ENCODE assay signal across 9 cellular contexts in the genomic region with DNA sequence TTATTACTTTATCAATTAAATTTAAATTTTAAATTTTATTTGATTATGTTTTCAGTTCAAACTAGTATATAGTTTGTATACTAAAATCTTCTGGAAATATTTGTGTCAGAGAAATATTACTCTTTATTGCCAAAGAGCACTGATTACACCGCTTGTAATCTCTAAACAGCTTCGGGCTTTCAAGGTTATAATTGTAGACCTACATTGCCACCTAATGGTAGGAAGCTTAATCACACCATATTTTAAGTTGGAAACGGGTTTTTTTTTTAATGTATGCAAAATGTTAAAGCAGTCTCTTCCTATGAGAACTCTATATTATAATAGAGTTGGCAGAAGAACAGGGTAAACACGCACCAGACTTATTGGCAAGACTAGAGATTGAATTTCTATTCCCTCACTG. TPM values are rescaled to one million over a fixed set of nuclear protein-coding genes. Genes with fewer than 3 reads are reported as not detected.
DNase-seq lines count a peak whose midpoint lies in the region; ATAC-seq and TF ChIP-seq lines count a peak whose summit lies in the region.
"Had no signal": no experiment of that assay in that cellular context is flagged by ENCODE, and none has a peak within 500 bp of the region (broad histone marks: within the 10 kb centered on the region; RNA-seq: fewer than 3 reads in every experiment).

No MANE protein-coding gene starts in this region.

- no peak overlapping the region for H2BK12ac ChIP-seq in mesenchymal stem cell (ENCODE audit: low read length in 2 of 2)

- H3K4ac ChIP-seq in mesenchymal stem cell (ENCODE audit: low read depth in 1 of 2, low read length in 2 of 2) = no peak overlapping the region

- H3K9me3 ChIP-seq in colonic mucosa = no peaks in the 10 kb centered on the region
- no peaks in the 10 kb centered on the region for H3K9me3 ChIP-seq in mesenchymal stem cell (ENCODE audit: control insufficient read depth, low read length)

- H2BK15ac ChIP-seq in mesenchymal stem cell (ENCODE audit: low read depth, poor library complexity, severe bottlenecking) = no peak overlapping the region

- no peak overlapping the region for H3K23ac ChIP-seq in mesenchymal stem cell (ENCODE audit: low read length in 2 of 2)

- no peaks in the 10 kb centered on the region for H3K79me1 ChIP-seq in mesenchymal stem cell (replicated peaks; ENCODE audit: low read length, poor library complexity, severe bottlenecking)

- H3K9ac ChIP-seq in colonic mucosa (ENCODE audit: low read depth in 2 of 2, low read length in 2 of 2) = no peak overlapping the region
- H3K9ac ChIP-seq in mesenchymal stem cell (ENCODE audit: low read length) = no peak overlapping the region

- H4K91ac ChIP-seq in mesenchymal stem cell (ENCODE audit: low read length) = no peak overlapping the region

- no peak overlapping the region for H3K27ac ChIP-seq in colonic mucosa
- no peak overlapping the region for H3K27ac ChIP-seq in mesenchymal stem cell (ENCODE audit: low read length, poor library complexity, severe bottlenecking)

- no peaks in the 10 kb centered on the region for H3K4me1 ChIP-seq in colonic mucosa
- no peaks in the 10 kb centered on the region for H3K4me1 ChIP-seq in mesenchymal stem cell (ENCODE audit: control insufficient read depth, insufficient read depth, low read depth, low read length)

- peak; percentile 78 for ATAC-seq in HG02623 (IDR thresholded peaks at IDR 0.05; ENCODE audit: unreplicated experiment)

- no peak overlapping the region for H3K4me2 ChIP-seq in mesenchymal stem cell (ENCODE audit: low read length, poor library complexity, severe bottlenecking)

- H3K27me3 ChIP-seq in colonic mucosa (no peaks in the 10 kb centered on the region), mesenchymal stem cell (ENCODE audit: control insufficient read depth in 1 of 2, insufficient read depth in 1 of 2, low read length in 2 of 2) (peaks cover 0 to 39% of the 10 kb centered on the region in 2 experiments)

- H2BK5ac ChIP-seq in mesenchymal stem cell (ENCODE audit: low read depth, low read length, poor library complexity, severe bottlenecking) = no peak overlapping the region

- H2BK120ac ChIP-seq in mesenchymal stem cell (ENCODE audit: low read depth, low read length) = no peak overlapping the region

- no peak overlapping the region for H2AK5ac ChIP-seq in mesenchymal stem cell (ENCODE audit: low read length, severe bottlenecking)

- H3K18ac ChIP-seq in mesenchymal stem cell (ENCODE audit: low read depth in 1 of 2, low read length in 2 of 2) = no peak overlapping the region

- 0% methylated on average over 1 of the region's 4 CpGs for WGBS in mesenchymal stem cell

- H3K36me3 ChIP-seq in colonic mucosa = no peaks in the 10 kb centered on the region
- H3K36me3 ChIP-seq in mesenchymal stem cell (ENCODE audit: control insufficient read depth in 1 of 2, insufficient read depth in 2 of 2, low read depth in 1 of 2, low read length in 2 of 2) = no peaks in the 10 kb centered on the region

- no peak overlapping the region for H2AFZ ChIP-seq in mesenchymal stem cell (ENCODE audit: low read depth, low read length)

- no peak overlapping the region for H4K8ac ChIP-seq in mesenchymal stem cell (ENCODE audit: low read length)

- DNase-seq in NCI-H2171 treated with DMSO at 0.1 percent for 48 hours (lab: John Stamatoyannopoulos, UW) = peak; percentile 6
- DNase-seq in NCI-H2171 (lab: John Stamatoyannopoulos, UW) = no peak
- DNase-seq in NCI-H69 (lab: John Stamatoyannopoulos, UW) = peak; percentile 36
- DNase-seq in colonic mucosa = no peak
- peak; percentile 58 for DNase-seq in mesenchymal stem cell
- DNase-seq in GM19240 (ENCODE audit: insufficient read length, low spot score) = no peak
- DNase-seq in activated gamma-delta T cell treated with Interleukin-2 at 50 U/mL for 16 hours = no peak
- DNase-seq: activated T-cell treated with anti-CD3 and anti-CD28 coated beads, Interleukin-2, amount 50 U/mL, for 4 hours had no signal

- intact Hi-C loops in colonic mucosa (cut with DNase I) = loop anchor here (2.0 kb wide), 1 partner anchor 245 kb away; no protein-coding TSS in a partner anchor

- no peak overlapping the region for H3K14ac ChIP-seq in mesenchymal stem cell (ENCODE audit: low read length in 2 of 2)

- peak; percentile 48 for TF ChIP-seq CTCF in colonic mucosa (IDR thresholded peaks at IDR 0.05)

- H3K4me3 ChIP-seq in colonic mucosa (no peak overlapping the region), mesenchymal stem cell (ENCODE audit: insufficient read depth in 1 of 2, low read depth in 1 of 2, low read length in 2 of 2) (no peak overlapping the region)

RNA-seq across cellular contexts. Expression of gene NFXL1, which starts 19.4 kb away (rescaled TPM):
- 10 to 100 TPM in 1 of 2 donors, 1 to 10 TPM in 1; 9.8 to 11.7 TPM for total RNA-seq in colonic mucosa
- 4.0 TPM for polyA plus RNA-seq in mesenchymal stem cell (2013, experiment 1 of 2)
- 5.1 TPM for polyA plus RNA-seq in mesenchymal stem cell (2013, experiment 2 of 2)

Comparison
In these comparisons a context has a peak if more than half of its experiments do, and no peak if none do; other contexts are left out.
1. DNase-seq: peak in NCI-H2171 treated with DMSO at 0.1 percent for 48 hours (single experiment), NCI-H69 (single experiment) and mesenchymal stem cell (single experiment); none in NCI-H2171 (single experiment), colonic mucosa (single experiment), GM19240 (single experiment) and activated gamma-delta T cell treated with Interleukin-2 at 50 U/mL for 16 hours (single experiment).